Comparison of ENCODE assay signal across 21 cellular contexts in the genomic region with DNA sequence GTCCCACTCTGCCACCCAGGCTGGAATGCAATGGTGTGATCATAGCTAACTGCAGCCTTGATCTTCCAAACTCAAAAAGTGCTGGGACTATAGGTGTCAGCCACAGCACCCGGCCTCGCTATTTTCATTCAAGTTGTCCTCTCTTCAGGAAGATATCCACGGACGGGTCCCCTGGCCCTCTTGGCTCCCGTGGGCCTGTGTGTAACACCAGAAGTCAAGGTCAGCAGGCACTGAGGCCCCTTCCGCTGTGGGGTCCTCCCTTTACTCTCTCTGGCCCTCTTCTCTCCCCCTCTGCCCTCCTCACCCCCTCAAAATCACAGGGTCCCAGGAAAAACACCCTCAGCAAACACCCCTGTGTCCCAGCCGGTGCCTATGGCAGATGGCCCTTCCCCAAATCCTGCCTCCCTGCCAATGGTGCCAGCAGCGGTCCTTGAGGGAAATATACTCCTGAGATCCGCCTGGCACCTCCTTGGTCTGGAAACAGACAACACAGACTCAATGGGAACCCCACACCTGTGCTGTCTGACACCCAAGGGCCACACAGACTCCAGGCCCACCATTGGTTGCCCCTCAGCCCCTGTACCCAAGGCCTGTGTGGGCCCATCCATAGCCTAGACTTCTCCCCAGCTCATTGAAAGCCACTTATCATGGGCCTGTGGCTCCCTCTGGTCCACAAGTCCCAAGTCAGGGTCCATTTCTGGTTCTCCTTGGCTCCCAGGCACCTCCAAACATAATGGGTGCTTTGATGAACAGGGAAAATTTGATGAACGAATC.
DNase-seq lines count a peak whose midpoint lies in the region; ATAC-seq and TF ChIP-seq lines count a peak whose summit lies in the region.
"Had no signal": no experiment of that assay in that cellular context is flagged by ENCODE, and none has a peak within 500 bp of the region (broad histone marks: within the 10 kb centered on the region; RNA-seq: fewer than 3 reads in every experiment).

No MANE protein-coding gene starts in this region.

- H3K9me3 Mint-ChIP-seq in type B pancreatic cell: no peaks in the 10 kb centered on the region

- peak overlapping the region in 8 of 11 experiments; percentile 42 to 97 (median 92); a peak in 15 of 22 replicates for H3K4me2 ChIP-seq in BLaER1 treated with 17β-estradiol and CSF1 and Interleukin-3, amounts not matched to agents 10 nM and 100 nM
- H3K4me2 ChIP-seq in GM23248 (ENCODE audit: unreplicated experiment): no peak overlapping the region

- peak overlapping the region in 4 of 11 experiments; percentile 52 to 60 (median 56); a peak in 8 of 22 replicates for H3K27ac ChIP-seq in BLaER1 treated with 17β-estradiol and CSF1 and Interleukin-3, amounts not matched to agents 10 nM and 100 nM
- H3K27ac ChIP-seq in KOPT-K1 (ENCODE audit: low read depth, low read length, poor library complexity, severe bottlenecking) (peak overlapping the region; percentile 97), GM23248 (no peak overlapping the region)
- H3K27ac ChIP-seq: SJCRH30 had no signal

- H3K27ac Mint-ChIP-seq in type B pancreatic cell: no peak overlapping the region
- H3K27ac Mint-ChIP-seq: CD4-positive, CD25-positive, alpha-beta regulatory T cell had no signal

- TF ChIP-seq CTCF in type B pancreatic cell (conservative IDR thresholded peaks at IDR 0.05): no peak

- H3K27me3 ChIP-seq in BLaER1 treated with 17β-estradiol and CSF1 and Interleukin-3, amounts not matched to agents 10 nM and 100 nM: peaks cover 0 to 14% (median 0%) of the 10 kb centered on the region in 11 experiments; a peak in 4 of 22 replicates
- no peaks in the 10 kb centered on the region for H3K27me3 ChIP-seq in GM23248 (replicated peaks; ENCODE audit: insufficient read depth)
- H3K27me3 ChIP-seq: BE2C, SJCRH30 had no signal

- DNase-seq in islet precursor cell (peak; percentile 9), type B pancreatic cell (ENCODE audit: extremely low spot score, unreplicated experiment) (peak; percentile 43), GM23248 (no peak), DMS53 treated with DMSO at 0.1 percent for 48 hours (lab: John Stamatoyannopoulos, UW; ENCODE audit: unreplicated experiment) (no peak)
- DNase-seq: BE2C; CD4-positive, CD25-positive, alpha-beta regulatory T cell; DMS153; Karpas-422; NCI-H1092 treated with DMSO at 0.1 percent for 48 hours; NCI-H1436 treated with DMSO at 0.1 percent for 48 hours; NCI-H2029; NCI-H446 treated with DMSO at 0.1 percent for 48 hours; NCI-H526; NCI-H82; NK-92 treated with Interleukin-12 subunit alpha and Interleukin-12 subunit beta, amount 100 ng/mL, for 24 hours; PC-3; SJCRH30 had no signal

- H2AFZ ChIP-seq in GM23248: no peak overlapping the region

- H3K4me3 Mint-ChIP-seq in type B pancreatic cell: no peak overlapping the region

- no peak for ATAC-seq in GM19324 (IDR thresholded peaks at IDR 0.05; ENCODE audit: low FRiP score, unreplicated experiment)
- ATAC-seq: PC-3, SK-N-SH treated with all-trans-retinoic acid at 6 μM for 48 hours had no signal

- peaks cover 22% of the 10 kb centered on the region for H3K36me3 Mint-ChIP-seq in type B pancreatic cell
- H3K36me3 Mint-ChIP-seq: CD4-positive, CD25-positive, alpha-beta regulatory T cell had no signal

- peaks cover 6 to 95% (median 90%) of the 10 kb centered on the region in 10 experiments; a peak in 19 of 20 replicates for H3K4me1 ChIP-seq in BLaER1 treated with 17β-estradiol and CSF1 and Interleukin-3, amounts not matched to agents 10 nM and 100 nM
- peaks cover 11% of the 10 kb centered on the region for H3K4me1 ChIP-seq in GM23248 (ENCODE audit: insufficient read depth)

- H3K27me3 Mint-ChIP-seq in type B pancreatic cell: peaks cover 2% of the 10 kb centered on the region
- H3K27me3 Mint-ChIP-seq: CD4-positive, CD25-positive, alpha-beta regulatory T cell had no signal

- H3K9ac ChIP-seq in BLaER1 treated with 17β-estradiol and CSF1 and Interleukin-3, amounts not matched to agents 10 nM and 100 nM: peak overlapping the region in 4 of 11 experiments; percentile 7 to 64 (median 50); a peak in 6 of 22 replicates
- H3K9ac ChIP-seq in GM23248: no peak overlapping the region

- H3K9me2 ChIP-seq in GM23248 (ENCODE audit: insufficient read depth): no peaks in the 10 kb centered on the region

- peaks cover 0 to 44% (median 36%) of the 10 kb centered on the region in 11 experiments; a peak in 17 of 22 replicates for H3K36me3 ChIP-seq in BLaER1 treated with 17β-estradiol and CSF1 and Interleukin-3, amounts not matched to agents 10 nM and 100 nM
- H3K36me3 ChIP-seq in KOPT-K1 (ENCODE audit: insufficient read depth, low read length): peaks cover 10% of the 10 kb centered on the region
- no peaks in the 10 kb centered on the region for H3K36me3 ChIP-seq in GM23248 (ENCODE audit: low read depth)
- H3K36me3 ChIP-seq: SJCRH30 had no signal

- peaks cover 0 to 24% (median 0%) of the 10 kb centered on the region in 11 experiments; a peak in 1 of 22 replicates for H4K20me1 ChIP-seq in BLaER1 treated with 17β-estradiol and CSF1 and Interleukin-3, amounts not matched to agents 10 nM and 100 nM
- no peaks in the 10 kb centered on the region for H4K20me1 ChIP-seq in GM23248 (ENCODE audit: insufficient read depth)

- peaks cover 7 to 16% (median 10%) of the 10 kb centered on the region in 11 experiments for H3K9me3 ChIP-seq in BLaER1 treated with 17β-estradiol and CSF1 and Interleukin-3, amounts not matched to agents 10 nM and 100 nM (replicated peaks in 1 of 11)
- peaks cover 6% of the 10 kb centered on the region for H3K9me3 ChIP-seq in KOPT-K1 (ENCODE audit: insufficient read depth, low read length, poor library complexity, severe bottlenecking)
- H3K9me3 ChIP-seq in GM23248 (ENCODE audit: low read depth): no peaks in the 10 kb centered on the region
- H3K9me3 ChIP-seq: BE2C, SJCRH30 had no signal

- peak overlapping the region in 4 of 10 experiments; percentile 19 to 46 (median 26); a peak in 7 of 20 replicates for H3K4me3 ChIP-seq in BLaER1 treated with 17β-estradiol and CSF1 and Interleukin-3, amounts not matched to agents 10 nM and 100 nM
- no peak overlapping the region for H3K4me3 ChIP-seq in GM23248
- H3K4me3 ChIP-seq: SJCRH30 had no signal

- in situ Hi-C loops in GM23248 (cut with MboI): no loop called here

- no peaks in the 10 kb centered on the region for H3K79me2 ChIP-seq in GM23248 (ENCODE audit: insufficient read depth)

- H3K4me1 Mint-ChIP-seq in type B pancreatic cell (ENCODE audit: unreplicated experiment): peaks cover 32% of the 10 kb centered on the region
- H3K4me1 Mint-ChIP-seq: CD4-positive, CD25-positive, alpha-beta regulatory T cell had no signal

- 77 to 79% methylated on average over 10 of the region's 10 CpGs for WGBS in GM23248 (ENCODE audit: low coverage in 1 of 2, low lambda C conversion rate in 2 of 2, missing lambda C conversion rate in 2 of 2), 2 experiments

- H3F3A ChIP-seq in GM23248 (ENCODE audit: insufficient read depth): no peaks in the 10 kb centered on the region

Comparison
In these comparisons a context has a peak if more than half of its experiments do, and no peak if none do; other contexts are left out.
1. DNase-seq: peak in islet precursor cell (single experiment) and type B pancreatic cell (single experiment); none in GM23248 (single experiment) and DMS53 treated with DMSO at 0.1 percent for 48 hours (single experiment).